In genomic region chr11:49316180-49316579, GRCh38 we compare ENCODE assay signal across 39 cellular contexts.
"Had no signal": no experiment of that assay in that cellular context is flagged by ENCODE, and none has a peak within 500 bp of the region (broad histone marks: within the 10 kb centered on the region; RNA-seq: fewer than 3 reads in every experiment).

No MANE protein-coding gene starts in this region.

- H3K4me3 Mint-ChIP-seq: activated naive CD4-positive, alpha-beta T cell treated with anti-CD3 and anti-CD28 coated beads for 36 hours; activated naive CD4-positive, alpha-beta T cell treated with anti-CD3 and anti-CD28 coated beads, Interleukin-2, amount 10 ng/mL, durations not matched to agents 7 days and 5 days; activated naive CD4-positive, alpha-beta T cell treated with anti-CD3 and anti-CD28 coated beads, Interleukin-2, amount 50 U/mL, for 24 hours; activated naive CD8-positive, alpha-beta T cell; activated naive CD8-positive, alpha-beta T cell treated with anti-CD3 and anti-CD28 coated beads for 36 hours; activated naive CD8-positive, alpha-beta T cell treated with anti-CD3 and anti-CD28 coated beads, Interleukin-2, amount 10 ng/mL, durations not matched to agents 7 days and 5 days; activated naive CD8-positive, alpha-beta T cell treated with anti-CD3 and anti-CD28 coated beads, Interleukin-2, amount 50 U/mL, for 24 hours; activated T-cell treated with anti-CD3 and anti-CD28 coated beads, Interleukin-2, amount 50 U/mL, for 24 hours; activated T-cell treated with anti-CD3 and anti-CD28 coated beads, Interleukin-2, amount 50 U/mL, for 4 hours; activated T-cell treated with anti-CD3 and anti-CD28 coated beads, Interleukin-2, amount 50 U/mL, for 72 hours; activated T-helper 1 cell treated with anti-CD3 and anti-CD28 coated beads, Interleukin-12 subunit alpha, Interleukin-12 subunit beta, Interleukin-2, Interleukin-4 antibody, amounts not matched to agents 30 ng/mL and 10 ng/mL and 1 ng/mL, durations not matched to agents 14 hours and 24 hours and 36 hours; activated T-helper 17 cell treated with anti-CD3 and anti-CD28 coated beads, Interleukin-2, amount 50 U/mL, for 72 hours; brain; central memory CD8-positive, alpha-beta T cell had no signal

- H3K4me1 ChIP-seq: adrenal gland, ascending aorta, body of pancreas, breast epithelium had no signal

- ATAC-seq: activated naive CD4-positive, alpha-beta T cell treated with anti-CD3 and anti-CD28 coated beads, Interleukin-2, amount 50 U/mL, for 72 hours; activated naive CD8-positive, alpha-beta T cell treated with anti-CD3 and anti-CD28 coated beads, Interleukin-2, amount 50 U/mL, for 24 hours; activated T-cell treated with anti-CD3 and anti-CD28 coated beads, Interleukin-2, amount 50 U/mL, for 4 hours; activated T-cell treated with anti-CD3 and anti-CD28 coated beads, Interleukin-2, amount 50 U/mL, for 72 hours; activated T-helper 17 cell treated with anti-CD3 and anti-CD28 coated beads, Interleukin-2, amount 50 U/mL, for 72 hours; body of pancreas had no signal

- FAIRE-seq: astrocyte, bronchial epithelial cell had no signal

- H3K27me3 ChIP-seq: adrenal gland, ascending aorta, body of pancreas, brain microvascular endothelial cell, breast epithelium, cardiac muscle cell had no signal

- H3K27ac Mint-ChIP-seq: activated naive CD4-positive, alpha-beta T cell treated with anti-CD3 and anti-CD28 coated beads for 36 hours; activated naive CD4-positive, alpha-beta T cell treated with anti-CD3 and anti-CD28 coated beads, Interleukin-2, amount 10 ng/mL, durations not matched to agents 7 days and 5 days; activated naive CD4-positive, alpha-beta T cell treated with anti-CD3 and anti-CD28 coated beads, Interleukin-2, amount 50 U/mL, for 24 hours; activated naive CD4-positive, alpha-beta T cell treated with anti-CD3 and anti-CD28 coated beads, Interleukin-2, amount 50 U/mL, for 72 hours; activated naive CD8-positive, alpha-beta T cell; activated naive CD8-positive, alpha-beta T cell treated with anti-CD3 and anti-CD28 coated beads for 36 hours; activated naive CD8-positive, alpha-beta T cell treated with anti-CD3 and anti-CD28 coated beads, Interleukin-2, amount 10 ng/mL, durations not matched to agents 7 days and 5 days; activated naive CD8-positive, alpha-beta T cell treated with anti-CD3 and anti-CD28 coated beads, Interleukin-2, amount 50 U/mL, for 24 hours; activated T-cell treated with anti-CD3 and anti-CD28 coated beads, Interleukin-2, amount 50 U/mL, for 24 hours; activated T-cell treated with anti-CD3 and anti-CD28 coated beads, Interleukin-2, amount 50 U/mL, for 72 hours; activated T-helper 1 cell treated with anti-CD3 and anti-CD28 coated beads, Interleukin-12 subunit alpha, Interleukin-12 subunit beta, Interleukin-2, Interleukin-4 antibody, amounts not matched to agents 30 ng/mL and 10 ng/mL and 1 ng/mL, durations not matched to agents 14 hours and 24 hours and 36 hours; activated T-helper 17 cell treated with anti-CD3 and anti-CD28 coated beads, Interleukin-2, amount 50 U/mL, for 72 hours; activated T-helper 2 cell treated with anti-CD3 and anti-CD28 coated beads, Interferon-gamma antibody, Interleukin-2, Interleukin-4, amounts not matched to agents 10 μg/mL and 5 μg/mL and 100 μg/mL, durations not matched to agents 14 hours and 24 hours and 36 hours; brain had no signal

- H3K9me3 ChIP-seq: adrenal gland, ascending aorta, body of pancreas, breast epithelium had no signal

- H3K36me3 ChIP-seq: adrenal gland, ascending aorta, brain microvascular endothelial cell, breast epithelium, cardiac muscle cell had no signal

- H3K36me3 Mint-ChIP-seq: activated naive CD4-positive, alpha-beta T cell treated with anti-CD3 and anti-CD28 coated beads, Interleukin-2, amount 10 ng/mL, durations not matched to agents 7 days and 5 days; activated naive CD4-positive, alpha-beta T cell treated with anti-CD3 and anti-CD28 coated beads, Interleukin-2, amount 50 U/mL, for 24 hours; activated naive CD4-positive, alpha-beta T cell treated with anti-CD3 and anti-CD28 coated beads, Interleukin-2, amount 50 U/mL, for 72 hours; activated naive CD8-positive, alpha-beta T cell; activated naive CD8-positive, alpha-beta T cell treated with anti-CD3 and anti-CD28 coated beads for 36 hours; activated naive CD8-positive, alpha-beta T cell treated with anti-CD3 and anti-CD28 coated beads, Interleukin-2, amount 10 ng/mL, durations not matched to agents 7 days and 5 days; brain had no signal

- H3K4me1 Mint-ChIP-seq: activated naive CD4-positive, alpha-beta T cell treated with anti-CD3 and anti-CD28 coated beads, Interleukin-2, amount 10 ng/mL, durations not matched to agents 7 days and 5 days; activated naive CD4-positive, alpha-beta T cell treated with anti-CD3 and anti-CD28 coated beads, Interleukin-2, amount 50 U/mL, for 24 hours; activated naive CD8-positive, alpha-beta T cell treated with anti-CD3 and anti-CD28 coated beads for 36 hours; activated naive CD8-positive, alpha-beta T cell treated with anti-CD3 and anti-CD28 coated beads, Interleukin-2, amount 10 ng/mL, durations not matched to agents 7 days and 5 days; activated naive CD8-positive, alpha-beta T cell treated with anti-CD3 and anti-CD28 coated beads, Interleukin-2, amount 50 U/mL, for 24 hours; activated T-helper 17 cell treated with anti-CD3 and anti-CD28 coated beads, Interleukin-2, amount 50 U/mL, for 72 hours; brain; central memory CD8-positive, alpha-beta T cell had no signal

- H3K27me3 Mint-ChIP-seq: activated naive CD4-positive, alpha-beta T cell treated with anti-CD3 and anti-CD28 coated beads, Interleukin-2, amount 10 ng/mL, durations not matched to agents 7 days and 5 days; activated naive CD4-positive, alpha-beta T cell treated with anti-CD3 and anti-CD28 coated beads, Interleukin-2, amount 50 U/mL, for 24 hours; activated naive CD8-positive, alpha-beta T cell; activated naive CD8-positive, alpha-beta T cell treated with anti-CD3 and anti-CD28 coated beads for 36 hours; activated naive CD8-positive, alpha-beta T cell treated with anti-CD3 and anti-CD28 coated beads, Interleukin-2, amount 10 ng/mL, durations not matched to agents 7 days and 5 days; activated naive CD8-positive, alpha-beta T cell treated with anti-CD3 and anti-CD28 coated beads, Interleukin-2, amount 50 U/mL, for 24 hours; activated T-cell treated with anti-CD3 and anti-CD28 coated beads, Interleukin-2, amount 50 U/mL, for 24 hours; activated T-helper 17 cell treated with anti-CD3 and anti-CD28 coated beads, Interleukin-2, amount 50 U/mL, for 72 hours; central memory CD8-positive, alpha-beta T cell had no signal

- DNase-seq: activated effector memory CD4-positive, alpha-beta T cell treated with anti-CD3 and anti-CD28 coated beads, Interleukin-2, amount 50 U/mL, for 16 hours; activated effector memory CD4-positive, alpha-beta T cell treated with Interleukin-2 at 50 U/mL for 16 hours; activated gamma-delta T cell; activated gamma-delta T cell treated with Interleukin-2 at 50 U/mL for 16 hours; activated naive CD4-positive, alpha-beta T cell; activated naive CD4-positive, alpha-beta T cell treated with anti-CD3 and anti-CD28 coated beads for 36 hours; activated naive CD4-positive, alpha-beta T cell treated with anti-CD3 and anti-CD28 coated beads, Interleukin-2, amount 10 ng/mL, durations not matched to agents 7 days and 5 days; activated naive CD4-positive, alpha-beta T cell treated with anti-CD3 and anti-CD28 coated beads, Interleukin-2, amount 50 U/mL, for 16 hours; activated naive CD4-positive, alpha-beta T cell treated with Interleukin-2 at 50 U/mL for 16 hours; activated naive CD8-positive, alpha-beta T cell treated with anti-CD3 and anti-CD28 coated beads for 36 hours; activated naive CD8-positive, alpha-beta T cell treated with anti-CD3 and anti-CD28 coated beads, Interleukin-2, amount 10 ng/mL, durations not matched to agents 7 days and 5 days; activated naive CD8-positive, alpha-beta T cell treated with anti-CD3 and anti-CD28 coated beads, Interleukin-2, amount 50 U/mL, for 24 hours; activated T-cell treated with anti-CD3 and anti-CD28 coated beads, Interleukin-2, amount 50 U/mL, for 24 hours; activated T-cell treated with anti-CD3 and anti-CD28 coated beads, Interleukin-2, amount 50 U/mL, for 4 hours; activated T-cell treated with anti-CD3 and anti-CD28 coated beads, Interleukin-2, amount 50 U/mL, for 48 hours; activated T-cell treated with anti-CD3 and anti-CD28 coated beads, Interleukin-2, amount 50 U/mL, for 72 hours; adrenal gland; amniotic stem cell; amygdala; anterior cingulate cortex; aorta; body of pancreas; brain microvascular endothelial cell; caudate nucleus; central memory CD4-positive, alpha-beta T cell; cerebellar nuclear complex had no signal

- H3K27ac ChIP-seq: adrenal gland, ascending aorta, body of pancreas, brain microvascular endothelial cell, breast epithelium, cardiac muscle cell had no signal

- H3K9me3 Mint-ChIP-seq: activated naive CD8-positive, alpha-beta T cell treated with anti-CD3 and anti-CD28 coated beads, Interleukin-2, amount 50 U/mL, for 24 hours; activated T-cell treated with anti-CD3 and anti-CD28 coated beads, Interleukin-2, amount 50 U/mL, for 4 hours had no signal

- H3K4me3 ChIP-seq: adrenal gland, ascending aorta, body of pancreas, breast epithelium, cardiac muscle cell had no signal
